ENCODE assay signal across 1 cellular context in the genomic region with DNA sequence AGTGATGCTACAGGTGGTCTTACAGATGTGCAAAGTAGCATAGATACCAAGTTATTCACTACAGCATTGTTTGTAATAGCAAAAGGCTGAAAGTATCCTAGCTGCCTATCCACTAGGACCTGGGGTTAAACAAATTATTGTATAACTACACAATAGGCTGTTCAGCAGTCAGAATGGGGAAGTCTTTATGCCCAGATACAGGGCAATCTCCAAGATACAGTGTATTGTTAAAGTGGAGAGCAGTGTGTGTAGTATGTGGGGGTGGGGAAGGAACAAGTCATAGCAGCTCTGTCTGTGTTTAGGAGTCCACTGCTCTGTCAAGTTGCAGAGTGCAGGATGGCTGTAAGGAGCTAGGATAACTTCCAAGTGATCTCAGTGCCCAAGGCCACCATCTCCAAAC.
TF ChIP-seq lines count a peak whose summit lies in the region.

No MANE protein-coding gene starts in this region.

TF ChIP-seq in HepG2, 621 proteins besides CTCF, POLR2A, EP300 and RAD21:
- TF ChIP-seq ZNF3 (CRISPR knock-in tag; IDR thresholded peaks at IDR 0.05) (no peak), ZNF660 (CRISPR knock-in tag; IDR thresholded peaks at IDR 0.05; ENCODE audit: borderline replicate concordance, low read depth) (no peak), IKZF4 (CRISPR knock-in tag; IDR thresholded peaks at IDR 0.05; ENCODE audit: borderline replicate concordance, low read depth, not compliant biosample characterization) (no peak), SP4 (CRISPR knock-in tag; IDR thresholded peaks at IDR 0.05) (no peak), KDM4B (CRISPR knock-in tag; IDR thresholded peaks at IDR 0.05) (no peak), ZNF552 (CRISPR knock-in tag; IDR thresholded peaks at IDR 0.05; ENCODE audit: borderline replicate concordance) (no peak), AKAP8 (CRISPR knock-in tag; IDR thresholded peaks at IDR 0.05) (no peak), GPN1 (CRISPR knock-in tag; IDR thresholded peaks at IDR 0.05; ENCODE audit: borderline replicate concordance) (no peak), KDM1A (CRISPR knock-in tag; IDR thresholded peaks at IDR 0.05) (no peak), MAFK (conservative IDR thresholded peaks at IDR 0.05 in 1 of 2, IDR thresholded peaks at IDR 0.05 in 1 of 2; ENCODE audit: low read length in 2 of 2) (no peak), ZSCAN20 (CRISPR knock-in tag; IDR thresholded peaks at IDR 0.05; ENCODE audit: borderline replicate concordance) (no peak), TBX3 (IDR thresholded peaks at IDR 0.05; ENCODE audit: borderline replicate concordance) (no peak), JARID2 (CRISPR knock-in tag; IDR thresholded peaks at IDR 0.05; ENCODE audit: insufficient replicate concordance) (no peak)
- TF ChIP-seq, protein P1, sequence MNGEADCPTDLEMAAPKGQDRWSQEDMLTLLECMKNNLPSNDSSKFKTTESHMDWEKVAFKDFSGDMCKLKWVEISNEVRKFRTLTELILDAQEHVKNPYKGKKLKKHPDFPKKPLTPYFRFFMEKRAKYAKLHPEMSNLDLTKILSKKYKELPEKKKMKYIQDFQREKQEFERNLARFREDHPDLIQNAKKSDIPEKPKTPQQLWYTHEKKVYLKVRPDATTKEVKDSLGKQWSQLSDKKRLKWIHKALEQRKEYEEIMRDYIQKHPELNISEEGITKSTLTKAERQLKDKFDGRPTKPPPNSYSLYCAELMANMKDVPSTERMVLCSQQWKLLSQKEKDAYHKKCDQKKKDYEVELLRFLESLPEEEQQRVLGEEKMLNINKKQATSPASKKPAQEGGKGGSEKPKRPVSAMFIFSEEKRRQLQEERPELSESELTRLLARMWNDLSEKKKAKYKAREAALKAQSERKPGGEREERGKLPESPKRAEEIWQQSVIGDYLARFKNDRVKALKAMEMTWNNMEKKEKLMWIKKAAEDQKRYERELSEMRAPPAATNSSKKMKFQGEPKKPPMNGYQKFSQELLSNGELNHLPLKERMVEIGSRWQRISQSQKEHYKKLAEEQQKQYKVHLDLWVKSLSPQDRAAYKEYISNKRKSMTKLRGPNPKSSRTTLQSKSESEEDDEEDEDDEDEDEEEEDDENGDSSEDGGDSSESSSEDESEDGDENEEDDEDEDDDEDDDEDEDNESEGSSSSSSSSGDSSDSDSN (CRISPR knock-in tag; IDR thresholded peaks at IDR 0.05), result no peak
- TF ChIP-seq, protein P2, sequence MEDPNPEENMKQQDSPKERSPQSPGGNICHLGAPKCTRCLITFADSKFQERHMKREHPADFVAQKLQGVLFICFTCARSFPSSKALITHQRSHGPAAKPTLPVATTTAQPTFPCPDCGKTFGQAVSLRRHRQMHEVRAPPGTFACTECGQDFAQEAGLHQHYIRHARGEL (CRISPR knock-in tag; IDR thresholded peaks at IDR 0.05), result no peak
- TF ChIP-seq, protein P3, sequence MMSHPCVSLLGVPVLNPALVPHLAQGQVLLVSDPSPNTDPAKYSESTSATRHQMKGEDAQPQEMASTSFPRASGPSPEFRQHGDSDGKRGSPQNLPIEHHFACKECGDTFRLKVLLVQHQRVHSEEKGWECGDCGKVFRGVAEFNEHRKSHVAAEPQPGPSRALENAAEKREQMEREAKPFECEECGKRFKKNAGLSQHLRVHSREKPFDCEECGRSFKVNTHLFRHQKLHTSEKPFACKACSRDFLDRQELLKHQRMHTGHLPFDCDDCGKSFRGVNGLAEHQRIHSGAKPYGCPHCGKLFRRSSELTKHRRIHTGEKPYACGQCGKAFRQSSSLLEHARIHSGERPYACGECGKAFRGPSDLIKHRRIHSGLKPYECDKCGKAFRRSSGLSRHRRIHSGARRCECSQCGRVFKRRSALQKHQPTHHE (CRISPR knock-in tag; IDR thresholded peaks at IDR 0.05; ENCODE audit: borderline replicate concordance), result no peak
- TF ChIP-seq, protein P4, sequence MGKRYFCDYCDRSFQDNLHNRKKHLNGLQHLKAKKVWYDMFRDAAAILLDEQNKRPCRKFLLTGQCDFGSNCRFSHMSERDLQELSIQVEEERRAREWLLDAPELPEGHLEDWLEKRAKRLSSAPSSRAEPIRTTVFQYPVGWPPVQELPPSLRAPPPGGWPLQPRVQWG (CRISPR knock-in tag; IDR thresholded peaks at IDR 0.05; ENCODE audit: borderline replicate concordance, low read depth), result no peak
- TF ChIP-seq, protein P5, sequence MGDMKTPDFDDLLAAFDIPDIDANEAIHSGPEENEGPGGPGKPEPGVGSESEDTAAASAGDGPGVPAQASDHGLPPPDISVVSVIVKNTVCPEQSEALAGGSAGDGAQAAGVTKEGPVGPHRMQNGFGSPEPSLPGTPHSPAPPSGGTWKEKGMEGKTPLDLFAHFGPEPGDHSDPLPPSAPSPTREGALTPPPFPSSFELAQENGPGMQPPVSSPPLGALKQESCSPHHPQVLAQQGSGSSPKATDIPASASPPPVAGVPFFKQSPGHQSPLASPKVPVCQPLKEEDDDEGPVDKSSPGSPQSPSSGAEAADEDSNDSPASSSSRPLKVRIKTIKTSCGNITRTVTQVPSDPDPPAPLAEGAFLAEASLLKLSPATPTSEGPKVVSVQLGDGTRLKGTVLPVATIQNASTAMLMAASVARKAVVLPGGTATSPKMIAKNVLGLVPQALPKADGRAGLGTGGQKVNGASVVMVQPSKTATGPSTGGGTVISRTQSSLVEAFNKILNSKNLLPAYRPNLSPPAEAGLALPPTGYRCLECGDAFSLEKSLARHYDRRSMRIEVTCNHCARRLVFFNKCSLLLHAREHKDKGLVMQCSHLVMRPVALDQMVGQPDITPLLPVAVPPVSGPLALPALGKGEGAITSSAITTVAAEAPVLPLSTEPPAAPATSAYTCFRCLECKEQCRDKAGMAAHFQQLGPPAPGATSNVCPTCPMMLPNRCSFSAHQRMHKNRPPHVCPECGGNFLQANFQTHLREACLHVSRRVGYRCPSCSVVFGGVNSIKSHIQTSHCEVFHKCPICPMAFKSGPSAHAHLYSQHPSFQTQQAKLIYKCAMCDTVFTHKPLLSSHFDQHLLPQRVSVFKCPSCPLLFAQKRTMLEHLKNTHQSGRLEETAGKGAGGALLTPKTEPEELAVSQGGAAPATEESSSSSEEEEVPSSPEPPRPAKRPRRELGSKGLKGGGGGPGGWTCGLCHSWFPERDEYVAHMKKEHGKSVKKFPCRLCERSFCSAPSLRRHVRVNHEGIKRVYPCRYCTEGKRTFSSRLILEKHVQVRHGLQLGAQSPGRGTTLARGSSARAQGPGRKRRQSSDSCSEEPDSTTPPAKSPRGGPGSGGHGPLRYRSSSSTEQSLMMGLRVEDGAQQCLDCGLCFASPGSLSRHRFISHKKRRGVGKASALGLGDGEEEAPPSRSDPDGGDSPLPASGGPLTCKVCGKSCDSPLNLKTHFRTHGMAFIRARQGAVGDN (CRISPR knock-in tag; IDR thresholded peaks at IDR 0.05), result no peak
- TF ChIP-seq, protein P6, sequence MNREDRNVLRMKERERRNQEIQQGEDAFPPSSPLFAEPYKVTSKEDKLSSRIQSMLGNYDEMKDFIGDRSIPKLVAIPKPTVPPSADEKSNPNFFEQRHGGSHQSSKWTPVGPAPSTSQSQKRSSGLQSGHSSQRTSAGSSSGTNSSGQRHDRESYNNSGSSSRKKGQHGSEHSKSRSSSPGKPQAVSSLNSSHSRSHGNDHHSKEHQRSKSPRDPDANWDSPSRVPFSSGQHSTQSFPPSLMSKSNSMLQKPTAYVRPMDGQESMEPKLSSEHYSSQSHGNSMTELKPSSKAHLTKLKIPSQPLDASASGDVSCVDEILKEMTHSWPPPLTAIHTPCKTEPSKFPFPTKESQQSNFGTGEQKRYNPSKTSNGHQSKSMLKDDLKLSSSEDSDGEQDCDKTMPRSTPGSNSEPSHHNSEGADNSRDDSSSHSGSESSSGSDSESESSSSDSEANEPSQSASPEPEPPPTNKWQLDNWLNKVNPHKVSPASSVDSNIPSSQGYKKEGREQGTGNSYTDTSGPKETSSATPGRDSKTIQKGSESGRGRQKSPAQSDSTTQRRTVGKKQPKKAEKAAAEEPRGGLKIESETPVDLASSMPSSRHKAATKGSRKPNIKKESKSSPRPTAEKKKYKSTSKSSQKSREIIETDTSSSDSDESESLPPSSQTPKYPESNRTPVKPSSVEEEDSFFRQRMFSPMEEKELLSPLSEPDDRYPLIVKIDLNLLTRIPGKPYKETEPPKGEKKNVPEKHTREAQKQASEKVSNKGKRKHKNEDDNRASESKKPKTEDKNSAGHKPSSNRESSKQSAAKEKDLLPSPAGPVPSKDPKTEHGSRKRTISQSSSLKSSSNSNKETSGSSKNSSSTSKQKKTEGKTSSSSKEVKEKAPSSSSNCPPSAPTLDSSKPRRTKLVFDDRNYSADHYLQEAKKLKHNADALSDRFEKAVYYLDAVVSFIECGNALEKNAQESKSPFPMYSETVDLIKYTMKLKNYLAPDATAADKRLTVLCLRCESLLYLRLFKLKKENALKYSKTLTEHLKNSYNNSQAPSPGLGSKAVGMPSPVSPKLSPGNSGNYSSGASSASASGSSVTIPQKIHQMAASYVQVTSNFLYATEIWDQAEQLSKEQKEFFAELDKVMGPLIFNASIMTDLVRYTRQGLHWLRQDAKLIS (CRISPR knock-in tag; IDR thresholded peaks at IDR 0.05), result no peak
- TF ChIP-seq, protein P7, sequence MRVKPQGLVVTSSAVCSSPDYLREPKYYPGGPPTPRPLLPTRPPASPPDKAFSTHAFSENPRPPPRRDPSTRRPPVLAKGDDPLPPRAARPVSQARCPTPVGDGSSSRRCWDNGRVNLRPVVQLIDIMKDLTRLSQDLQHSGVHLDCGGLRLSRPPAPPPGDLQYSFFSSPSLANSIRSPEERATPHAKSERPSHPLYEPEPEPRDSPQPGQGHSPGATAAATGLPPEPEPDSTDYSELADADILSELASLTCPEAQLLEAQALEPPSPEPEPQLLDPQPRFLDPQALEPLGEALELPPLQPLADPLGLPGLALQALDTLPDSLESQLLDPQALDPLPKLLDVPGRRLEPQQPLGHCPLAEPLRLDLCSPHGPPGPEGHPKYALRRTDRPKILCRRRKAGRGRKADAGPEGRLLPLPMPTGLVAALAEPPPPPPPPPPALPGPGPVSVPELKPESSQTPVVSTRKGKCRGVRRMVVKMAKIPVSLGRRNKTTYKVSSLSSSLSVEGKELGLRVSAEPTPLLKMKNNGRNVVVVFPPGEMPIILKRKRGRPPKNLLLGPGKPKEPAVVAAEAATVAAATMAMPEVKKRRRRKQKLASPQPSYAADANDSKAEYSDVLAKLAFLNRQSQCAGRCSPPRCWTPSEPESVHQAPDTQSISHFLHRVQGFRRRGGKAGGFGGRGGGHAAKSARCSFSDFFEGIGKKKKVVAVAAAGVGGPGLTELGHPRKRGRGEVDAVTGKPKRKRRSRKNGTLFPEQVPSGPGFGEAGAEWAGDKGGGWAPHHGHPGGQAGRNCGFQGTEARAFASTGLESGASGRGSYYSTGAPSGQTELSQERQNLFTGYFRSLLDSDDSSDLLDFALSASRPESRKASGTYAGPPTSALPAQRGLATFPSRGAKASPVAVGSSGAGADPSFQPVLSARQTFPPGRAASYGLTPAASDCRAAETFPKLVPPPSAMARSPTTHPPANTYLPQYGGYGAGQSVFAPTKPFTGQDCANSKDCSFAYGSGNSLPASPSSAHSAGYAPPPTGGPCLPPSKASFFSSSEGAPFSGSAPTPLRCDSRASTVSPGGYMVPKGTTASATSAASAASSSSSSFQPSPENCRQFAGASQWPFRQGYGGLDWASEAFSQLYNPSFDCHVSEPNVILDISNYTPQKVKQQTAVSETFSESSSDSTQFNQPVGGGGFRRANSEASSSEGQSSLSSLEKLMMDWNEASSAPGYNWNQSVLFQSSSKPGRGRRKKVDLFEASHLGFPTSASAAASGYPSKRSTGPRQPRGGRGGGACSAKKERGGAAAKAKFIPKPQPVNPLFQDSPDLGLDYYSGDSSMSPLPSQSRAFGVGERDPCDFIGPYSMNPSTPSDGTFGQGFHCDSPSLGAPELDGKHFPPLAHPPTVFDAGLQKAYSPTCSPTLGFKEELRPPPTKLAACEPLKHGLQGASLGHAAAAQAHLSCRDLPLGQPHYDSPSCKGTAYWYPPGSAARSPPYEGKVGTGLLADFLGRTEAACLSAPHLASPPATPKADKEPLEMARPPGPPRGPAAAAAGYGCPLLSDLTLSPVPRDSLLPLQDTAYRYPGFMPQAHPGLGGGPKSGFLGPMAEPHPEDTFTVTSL (CRISPR knock-in tag; IDR thresholded peaks at IDR 0.05; ENCODE audit: borderline replicate concordance), result no peak
